ENCODE assay signal across 17 cellular contexts in genomic region chr2:229027353-229028115, GRCh38.
A peak's percentile ranks its signal among the peaks of the same experiment; 100 is the strongest.
DNase-seq lines count a peak whose midpoint lies in the region; ATAC-seq, FAIRE-seq and TF ChIP-seq lines count a peak whose summit lies in the region.
"Had no signal": no experiment of that assay in that cellular context is flagged by ENCODE, and none has a peak within 500 bp of the region (broad histone marks: within the 10 kb centered on the region; RNA-seq: fewer than 3 reads in every experiment).

No MANE protein-coding gene starts in this region.

- TF ChIP-seq EP300 in HepG2 (IDR thresholded peaks at IDR 0.05; ENCODE audit: low read depth in 2 of 2, low read length in 2 of 2) (no peak), HepG2 (CRISPR knock-in tag; IDR thresholded peaks at IDR 0.05; ENCODE audit: borderline replicate concordance) (no peak)

- intact Hi-C loops in right lobe of liver (cut with DNase I): no loop called here
- intact Hi-C loops in HepG2 (cut with micrococcal nuclease; ENCODE audit: unreplicated experiment): no loop called here
- intact Hi-C loops in mucosa of descending colon (cut with DNase I, micrococcal nuclease): no loop called here

- H3K4me3 ChIP-seq in right lobe of liver: no peak overlapping the region
- no peak overlapping the region for H3K4me3 ChIP-seq in HepG2 (replicated peaks in 1 of 3; ENCODE audit: insufficient read depth in 1 of 3, low read depth in 2 of 3, low read length in 3 of 3)
- H3K4me3 ChIP-seq in choroid plexus epithelial cell (ENCODE audit: low read depth, low read length): no peak overlapping the region
- H3K4me3 ChIP-seq in mucosa of descending colon: no peak overlapping the region
- H3K4me3 ChIP-seq in small intestine (ENCODE audit: low read depth in 1 of 2, low read length in 2 of 2): no peak overlapping the region
- H3K4me3 ChIP-seq: A549 had no signal

- H3K4me3 Mint-ChIP-seq in activated T-cell treated with anti-CD3 and anti-CD28 coated beads, Interleukin-2, amount 50 U/mL, for 24 hours: no peak overlapping the region
- H3K4me3 Mint-ChIP-seq: CD8-positive, alpha-beta memory T cell had no signal

- no peak overlapping the region for H3K9ac ChIP-seq in HepG2 (ENCODE audit: insufficient read depth, low read depth, low read length)

- H3K27ac ChIP-seq in right lobe of liver (no peak overlapping the region), HepG2 (ENCODE audit: extremely low read length, insufficient read depth, low read length) (no peak overlapping the region), small intestine (ENCODE audit: low read depth in 1 of 2, low read length in 1 of 2) (no peak overlapping the region)
- H3K27ac ChIP-seq: A549, C4-2B, HL-60 had no signal

- FAIRE-seq in HepG2 (lab: Jason Lieb, UNC): no peak
- FAIRE-seq in small intestine (lab: Jason Lieb, UNC): no peak
- FAIRE-seq: A549, H54 had no signal

- no peaks in the 10 kb centered on the region for H4K20me1 ChIP-seq in HepG2 (ENCODE audit: insufficient read depth, low read length)

- H3K27me3 Mint-ChIP-seq in activated T-cell treated with anti-CD3 and anti-CD28 coated beads, Interleukin-2, amount 50 U/mL, for 24 hours: no peaks in the 10 kb centered on the region

- CTCF ChIA-PET in HepG2 (lab: Yijun Ruan, JAX; ENCODE audit: low intra/inter-chr PET ratio, low total read pairs): no interaction called here

- no peaks in the 10 kb centered on the region for H3K36me3 Mint-ChIP-seq in activated T-cell treated with anti-CD3 and anti-CD28 coated beads, Interleukin-2, amount 50 U/mL, for 24 hours (ENCODE audit: low read depth)
- H3K36me3 Mint-ChIP-seq: CD8-positive, alpha-beta memory T cell had no signal

- WGBS in right lobe of liver (ENCODE audit: insufficient coverage, low coverage, low lambda C conversion rate, missing lambda C conversion rate): 75% methylated on average over 9 of the region's 12 CpGs
- 53% methylated on average over 12 of the region's 12 CpGs for WGBS in HepG2 (ENCODE audit: low lambda C conversion rate)
- WGBS in small intestine, 3 donors: 53 to 75% (median 61%) methylated on average over 12 of the region's 12 CpGs

- H3K4me1 ChIP-seq in right lobe of liver (peaks cover 0 to 7% (median 0%) of the 10 kb centered on the region in 4 donors), HepG2 (ENCODE audit: insufficient read depth, low read length) (no peaks in the 10 kb centered on the region), mucosa of descending colon (ENCODE audit: low read depth) (no peaks in the 10 kb centered on the region), small intestine (ENCODE audit: control insufficient read depth in 2 of 2, insufficient read depth in 1 of 2, low read depth in 1 of 2, low read length in 1 of 2) (no peaks in the 10 kb centered on the region)
- H3K4me1 ChIP-seq: A549, BE2C had no signal

- BruUV-seq in HepG2 (replicated peaks; lab: Mats Ljungman, UMichigan): no TSS peak

- H3K27ac Mint-ChIP-seq in activated T-cell treated with anti-CD3 and anti-CD28 coated beads, Interleukin-2, amount 50 U/mL, for 24 hours: no peak overlapping the region
- H3K27ac Mint-ChIP-seq: CD8-positive, alpha-beta memory T cell had no signal

- no peak for TF ChIP-seq RAD21 in HepG2 (CRISPR knock-in tag; IDR thresholded peaks at IDR 0.05)

- TF ChIP-seq POLR2A in right lobe of liver (IDR thresholded peaks at IDR 0.05) (no peak), HepG2 (IDR thresholded peaks at IDR 0.05; ENCODE audit: insufficient read depth in 1 of 2, low read depth in 2 of 2, low read length in 2 of 2) (no peak)

- no peaks in the 10 kb centered on the region for H3K79me2 ChIP-seq in HepG2 (ENCODE audit: insufficient read depth, low read length)

- no peaks in the 10 kb centered on the region for H3K4me1 Mint-ChIP-seq in activated T-cell treated with anti-CD3 and anti-CD28 coated beads, Interleukin-2, amount 50 U/mL, for 24 hours (ENCODE audit: low read depth)
- H3K4me1 Mint-ChIP-seq: CD8-positive, alpha-beta memory T cell had no signal

- in situ Hi-C loops in HepG2 (cut with HindIII; ENCODE audit: extremely low pct_ligation_motif_present, low pct_unique_long_range_greater_than_20kb): no loop called here

- H3K9me3 ChIP-seq in right lobe of liver (no peaks in the 10 kb centered on the region), HepG2 (ENCODE audit: low read length) (peaks cover 91% of the 10 kb centered on the region), mucosa of descending colon (no peaks in the 10 kb centered on the region), small intestine (ENCODE audit: control insufficient read depth, low read depth) (no peaks in the 10 kb centered on the region)
- H3K9me3 ChIP-seq: A549, BE2C had no signal

- TF ChIP-seq CTCF in right lobe of liver (IDR thresholded peaks at IDR 0.05): no peak
- TF ChIP-seq CTCF in HepG2 (CRISPR knock-in tag; IDR thresholded peaks at IDR 0.05): no peak
- TF ChIP-seq CTCF in choroid plexus epithelial cell (conservative IDR thresholded peaks at IDR 0.05; ENCODE audit: low read depth, low read length): no peak
- TF ChIP-seq CTCF in mucosa of descending colon (IDR thresholded peaks at IDR 0.05): no peak

- H3K36me3 ChIP-seq in right lobe of liver (peaks cover 0 to 18% (median 6%) of the 10 kb centered on the region in 4 donors), HepG2 (replicated peaks in 1 of 2; ENCODE audit: control insufficient read depth in 1 of 2, insufficient read depth in 2 of 2, low read length in 2 of 2) (no peaks in the 10 kb centered on the region), mucosa of descending colon (ENCODE audit: low read depth) (no peaks in the 10 kb centered on the region), small intestine (ENCODE audit: control insufficient read depth in 2 of 2, insufficient read depth in 2 of 2, low read length in 2 of 2) (no peaks in the 10 kb centered on the region)
- H3K36me3 ChIP-seq: BE2C had no signal

- H3K27me3 ChIP-seq in right lobe of liver (no peaks in the 10 kb centered on the region), HepG2 (ENCODE audit: control insufficient read depth in 1 of 2, insufficient read depth in 2 of 2, low read length in 2 of 2) (no peaks in the 10 kb centered on the region), small intestine (ENCODE audit: control insufficient read depth in 2 of 2, insufficient read depth in 2 of 2, low read length in 2 of 2) (no peaks in the 10 kb centered on the region)
- H3K27me3 ChIP-seq: BE2C had no signal

- H2AFZ ChIP-seq in HepG2 (ENCODE audit: low read length): no peak overlapping the region

- no peak for DNase-seq in right lobe of liver
- no peak for DNase-seq in HepG2 (ENCODE audit: low spot score)
- peak; percentile 5 for DNase-seq in choroid plexus epithelial cell (ENCODE audit: low read depth)
- DNase-seq in mucosa of descending colon: no peak
- peak; percentile 69 for DNase-seq in small intestine
- no peak for DNase-seq in ureter (ENCODE audit: low spot score)
- DNase-seq in activated T-cell treated with anti-CD3 and anti-CD28 coated beads, Interleukin-2, amount 50 U/mL, for 24 hours: no peak
- DNase-seq: BE2C; CD8-positive, alpha-beta memory T cell; DMS53; GF-D8 had no signal

- peaks cover 13% of the 10 kb centered on the region for H3K9me3 Mint-ChIP-seq in activated T-cell treated with anti-CD3 and anti-CD28 coated beads, Interleukin-2, amount 50 U/mL, for 24 hours

- peak; percentile 28 to 65 (median 46) for ATAC-seq in right lobe of liver
- no peak for ATAC-seq in HepG2
- ATAC-seq in mucosa of descending colon: peak; percentile 25
- ATAC-seq in GM18511 (IDR thresholded peaks at IDR 0.05; ENCODE audit: unreplicated experiment): no peak
- ATAC-seq: A549, HCT116 had no signal

- no peak overlapping the region for H3K4me2 ChIP-seq in HepG2 (ENCODE audit: low read depth, low read length)
- H3K4me2 ChIP-seq: A549 had no signal

- POLR2A ChIA-PET in HepG2 (lab: Yijun Ruan, JAX): no interaction called here

TF ChIP-seq in HepG2, 621 proteins besides CTCF, POLR2A, EP300 and RAD21:
- no peak for TF ChIP-seq CENPBD1 (CRISPR knock-in tag; IDR thresholded peaks at IDR 0.05; ENCODE audit: borderline replicate concordance, low read depth)
- no peak for TF ChIP-seq ATRX (CRISPR knock-in tag; IDR thresholded peaks at IDR 0.05; ENCODE audit: borderline replicate concordance)
- no peak for TF ChIP-seq MEIS2 (CRISPR knock-in tag; IDR thresholded peaks at IDR 0.05)
- no peak for TF ChIP-seq MXD3 (CRISPR knock-in tag; IDR thresholded peaks at IDR 0.05)
TF ChIP-seq in HepG2: peak in this region for 0.

Comparison
In these comparisons a context has a peak if more than half of its experiments do, and no peak if none do; other contexts are left out.
1. ATAC-seq: peak in right lobe of liver (4 of 4) and mucosa of descending colon (single experiment); none in HepG2 (single experiment) and GM18511 (single experiment).
2. DNase-seq: peak in choroid plexus epithelial cell (single experiment) and small intestine (single experiment); none in right lobe of liver (0 of 3), HepG2 (single experiment), mucosa of descending colon (0 of 3), ureter (single experiment) and activated T-cell treated with anti-CD3 and anti-CD28 coated beads, Interleukin-2, amount 50 U/mL, for 24 hours (single experiment).